In genomic region chr5:157464518-157465171, GRCh38 we compare ENCODE assay signal across 1 cellular context.
TF ChIP-seq lines count a peak whose summit lies in the region.

No MANE protein-coding gene starts in this region.

TF ChIP-seq in K562, 482 proteins besides CTCF, POLR2A, EP300 and RAD21 (continued from another document and continues in another):
- peak in 1 of 2 experiments; percentile 59; a peak in 1 of 4 replicates for TF ChIP-seq MAZ (CRISPR knock-in tag; conservative IDR thresholded peaks at IDR 0.05 in 1 of 2, IDR thresholded peaks at IDR 0.05 in 1 of 2)
- TF ChIP-seq ZNF140 (CRISPR knock-in tag; IDR thresholded peaks at IDR 0.05) = no peak
- TF ChIP-seq ZNF280A (IDR thresholded peaks at IDR 0.05; ENCODE audit: low read depth, partially characterized antibody) = no peak
- TF ChIP-seq HDAC8 (tag; IDR thresholded peaks at IDR 0.05) = no peak
- TF ChIP-seq TRIM28 (IDR thresholded peaks at IDR 0.05) = no peak
- TF ChIP-seq HDAC3 (IDR thresholded peaks at IDR 0.05; ENCODE audit: borderline replicate concordance, partially characterized antibody) = peak; percentile 30
- TF ChIP-seq CEBPG (CRISPR knock-in tag; IDR thresholded peaks at IDR 0.05) = peak; percentile 75
- TF ChIP-seq CEBPG (tag; conservative IDR thresholded peaks at IDR 0.05 in 1 of 2, IDR thresholded peaks at IDR 0.05 in 1 of 2) = peak; percentile 94 to 96
- no peak for TF ChIP-seq ZNF668 (CRISPR knock-in tag; IDR thresholded peaks at IDR 0.05)
- TF ChIP-seq NFRKB (IDR thresholded peaks at IDR 0.05; ENCODE audit: low read depth) = no peak
- no peak for TF ChIP-seq SPI1 (IDR thresholded peaks at IDR 0.05; ENCODE audit: borderline replicate concordance, low read depth, low read length)
- no peak for TF ChIP-seq HDAC6 (IDR thresholded peaks at IDR 0.05; ENCODE audit: low read depth, low read length)
- no peak for TF ChIP-seq ZNF444 (CRISPR knock-in tag; IDR thresholded peaks at IDR 0.05)
- TF ChIP-seq DPF2 (IDR thresholded peaks at IDR 0.05) = peak; percentile 89
- TF ChIP-seq ZNF639 (CRISPR knock-in tag; conservative IDR thresholded peaks at IDR 0.05 in 1 of 2, IDR thresholded peaks at IDR 0.05 in 1 of 2) = no peak
- no peak for TF ChIP-seq GTF2A2 (tag; IDR thresholded peaks at IDR 0.05)
- TF ChIP-seq NFATC3 (IDR thresholded peaks at IDR 0.05) = no peak
- no peak for TF ChIP-seq TCF7L2 (IDR thresholded peaks at IDR 0.05; ENCODE audit: low read depth, low read length)
- TF ChIP-seq PML (IDR thresholded peaks at IDR 0.05; ENCODE audit: low read length) = no peak
- TF ChIP-seq CCAR2 (IDR thresholded peaks at IDR 0.05; ENCODE audit: low read depth, low read length) = no peak
- TF ChIP-seq YY1 (IDR thresholded peaks at IDR 0.05; ENCODE audit: borderline replicate concordance in 1 of 3, control insufficient read depth in 1 of 3, extremely low read depth in 1 of 3, insufficient read depth in 3 of 3, insufficient read length in 1 of 3, insufficient replicate concordance in 2 of 3, low read depth in 1 of 3, low read length in 2 of 3) = no peak
- TF ChIP-seq CBFA2T3 (IDR thresholded peaks at IDR 0.05) = no peak
- TF ChIP-seq EWSR1 (IDR thresholded peaks at IDR 0.05; ENCODE audit: borderline replicate concordance, low read depth, partially characterized antibody) = no peak
- TF ChIP-seq SMAD2 (IDR thresholded peaks at IDR 0.05; ENCODE audit: low read depth, low read length) = no peak
- TF ChIP-seq PHF20 (IDR thresholded peaks at IDR 0.05; ENCODE audit: partially characterized antibody) = no peak
- TF ChIP-seq SMARCB1 (IDR thresholded peaks at IDR 0.05; ENCODE audit: insufficient read length, low read depth) = no peak
- TF ChIP-seq ZNF146 (CRISPR knock-in tag; IDR thresholded peaks at IDR 0.05; ENCODE audit: unreplicated experiment) = no peak
- TF ChIP-seq POU5F1 (IDR thresholded peaks at IDR 0.05; ENCODE audit: borderline replicate concordance, low read depth, low read length, partially characterized antibody) = no peak
- no peak for TF ChIP-seq NFIC (IDR thresholded peaks at IDR 0.05)
- TF ChIP-seq GATAD2B (IDR thresholded peaks at IDR 0.05; ENCODE audit: borderline replicate concordance) = no peak
- TF ChIP-seq SRSF9 (IDR thresholded peaks at IDR 0.05; ENCODE audit: borderline replicate concordance, low read depth, low read length) = no peak
- TF ChIP-seq SAP30 (IDR thresholded peaks at IDR 0.05; ENCODE audit: borderline replicate concordance, insufficient read depth, low read depth, low read length, poor library complexity, severe bottlenecking) = no peak
- TF ChIP-seq MLLT1 (IDR thresholded peaks at IDR 0.05) = no peak
- no peak for TF ChIP-seq ZNF347 (CRISPR knock-in tag; IDR thresholded peaks at IDR 0.05; ENCODE audit: low read depth)
- TF ChIP-seq OTX1 (CRISPR knock-in tag; IDR thresholded peaks at IDR 0.05) = no peak
- no peak for TF ChIP-seq ZNF41 (CRISPR knock-in tag; conservative IDR thresholded peaks at IDR 0.05)
- no peak for TF ChIP-seq SUPT5H (IDR thresholded peaks at IDR 0.05)
- TF ChIP-seq ZNF324 (CRISPR knock-in tag; IDR thresholded peaks at IDR 0.05) = no peak
- TF ChIP-seq, protein P1, sequence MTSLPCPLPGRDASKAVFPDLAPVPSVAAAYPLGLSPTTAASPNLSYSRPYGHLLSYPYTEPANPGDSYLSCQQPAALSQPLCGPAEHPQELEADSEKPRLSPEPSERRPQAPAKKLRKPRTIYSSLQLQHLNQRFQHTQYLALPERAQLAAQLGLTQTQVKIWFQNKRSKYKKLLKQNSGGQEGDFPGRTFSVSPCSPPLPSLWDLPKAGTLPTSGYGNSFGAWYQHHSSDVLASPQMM (CRISPR knock-in tag; IDR thresholded peaks at IDR 0.05) = no peak
- no peak for TF ChIP-seq ZNF586 (CRISPR knock-in tag; conservative IDR thresholded peaks at IDR 0.05)
- TF ChIP-seq CBX5 (IDR thresholded peaks at IDR 0.05; ENCODE audit: borderline replicate concordance, low read depth) = no peak
- peak in 1 of 2 experiments; percentile 50; a peak in 1 of 4 replicates for TF ChIP-seq ZNF318 (IDR thresholded peaks at IDR 0.05; ENCODE audit: borderline replicate concordance in 1 of 2, low read depth in 1 of 2)
- no peak for TF ChIP-seq STAT5A (IDR thresholded peaks at IDR 0.05; ENCODE audit: borderline replicate concordance, low read length)
- TF ChIP-seq POLR3A (IDR thresholded peaks at IDR 0.05; ENCODE audit: borderline replicate concordance, extremely low read depth, insufficient read depth, insufficient read length) = no peak
- no peak for TF ChIP-seq TARDBP (IDR thresholded peaks at IDR 0.05)
- TF ChIP-seq ZNF592 (IDR thresholded peaks at IDR 0.05) = no peak
- no peak for TF ChIP-seq CBX3 (IDR thresholded peaks at IDR 0.05; ENCODE audit: borderline replicate concordance in 1 of 2, low read length in 2 of 2)
- TF ChIP-seq TEAD1 (CRISPR knock-in tag; IDR thresholded peaks at IDR 0.05) = no peak
- TF ChIP-seq ZNF778 (CRISPR knock-in tag; IDR thresholded peaks at IDR 0.05) = no peak
- TF ChIP-seq, protein P2, sequence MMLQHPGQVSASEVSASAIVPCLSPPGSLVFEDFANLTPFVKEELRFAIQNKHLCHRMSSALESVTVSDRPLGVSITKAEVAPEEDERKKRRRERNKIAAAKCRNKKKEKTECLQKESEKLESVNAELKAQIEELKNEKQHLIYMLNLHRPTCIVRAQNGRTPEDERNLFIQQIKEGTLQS (IDR thresholded peaks at IDR 0.05) = peak; percentile 99
- TF ChIP-seq, protein P2 (CRISPR knock-in tag; conservative IDR thresholded peaks at IDR 0.05) = peak; percentile 68; the same call in 1 of the 2 replicates
- no peak for TF ChIP-seq EP400 (IDR thresholded peaks at IDR 0.05)
- TF ChIP-seq PHB (CRISPR knock-in tag; IDR thresholded peaks at IDR 0.05) = no peak
- no peak for TF ChIP-seq EZH2 (IDR thresholded peaks at IDR 0.05; ENCODE audit: borderline replicate concordance, low read depth, low read length)
